ENCODE assay signal across 14 cellular contexts in the genomic region with DNA sequence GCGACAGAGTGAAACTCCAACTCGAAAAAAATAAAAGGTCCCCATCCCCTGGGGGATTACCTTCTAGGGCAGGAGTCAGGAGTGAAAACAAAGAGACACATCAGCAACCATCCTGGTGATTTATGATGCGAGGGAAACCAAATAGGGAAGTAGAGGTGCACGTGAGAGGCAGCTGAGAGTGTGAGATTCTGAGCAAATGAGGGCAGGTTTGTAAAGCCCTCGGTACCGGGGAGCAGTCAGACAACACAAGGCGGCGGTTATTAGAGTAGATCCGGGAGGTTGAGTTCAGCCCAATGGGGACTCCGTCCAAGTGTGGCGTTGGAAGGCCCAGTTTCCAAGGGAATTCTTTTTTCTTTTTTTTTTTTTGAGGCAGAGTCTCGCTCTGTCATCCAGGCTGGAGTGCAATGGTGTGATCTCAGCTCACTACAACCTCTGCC. TPM values are rescaled to one million over a fixed set of nuclear protein-coding genes. Genes with fewer than 3 reads are reported as not detected.
DNase-seq lines count a peak whose midpoint lies in the region; ATAC-seq, FAIRE-seq and TF ChIP-seq lines count a peak whose summit lies in the region.
"Had no signal": no experiment of that assay in that cellular context is flagged by ENCODE, and none has a peak within 500 bp of the region (broad histone marks: within the 10 kb centered on the region; RNA-seq: fewer than 3 reads in every experiment).

No MANE protein-coding gene starts in this region.

- FAIRE-seq in GM12892 (lab: Jason Lieb, UNC), result peak; percentile 27
- FAIRE-seq: RCC 7860 had no signal

- POLR2A ChIA-PET in activated B cell treated with CpG ODN at 0.5 μM for 24 hours (lab: Charles Lee), result interaction anchor here (0.6 to 1.5 kb wide), 8 partner anchors 11 to 678 kb away, joined by 3 to 12 read pairs (median 4); partner anchors contain the start of gene SLC25A19
- POLR2A ChIA-PET in activated CD4-positive, alpha-beta T cell treated with anti-CD3 and anti-CD28 coated beads for 36 hours (lab: Charles Lee), result no interaction called here

- peak overlapping the region; percentile 49 for H3K4me2 ChIP-seq in BLaER1

- H3K4me1 Mint-ChIP-seq in activated B cell treated with CpG ODN at 0.5 μM for 24 hours, result peaks cover 14% of the 10 kb centered on the region
- H3K4me1 Mint-ChIP-seq in activated CD4-positive, alpha-beta T cell treated with anti-CD3 and anti-CD28 coated beads for 36 hours, result no peaks in the 10 kb centered on the region
- H3K4me1 Mint-ChIP-seq: activated naive CD4-positive, alpha-beta T cell treated with anti-CD3 and anti-CD28 coated beads, Interleukin-2, amount 10 ng/mL, durations not matched to agents 7 days and 5 days; stimulated activated naive CD8-positive, alpha-beta T cell treated with anti-CD3 and anti-CD28 coated beads, Interleukin-15, amount 100 ng/mL, for 72 hours had no signal

- no peak overlapping the region for H3K4me3 ChIP-seq in BLaER1

- no peaks in the 10 kb centered on the region for H3K27me3 ChIP-seq in BLaER1

- H3K36me3 Mint-ChIP-seq in activated B cell treated with CpG ODN at 0.5 μM for 24 hours (ENCODE audit: low read depth), result no peaks in the 10 kb centered on the region
- H3K36me3 Mint-ChIP-seq in activated CD4-positive, alpha-beta T cell treated with anti-CD3 and anti-CD28 coated beads for 36 hours (ENCODE audit: low read depth), result no peaks in the 10 kb centered on the region

- TF ChIP-seq POLR2A in GM12892 (IDR thresholded peaks at IDR 0.05; ENCODE audit: low read depth, low read length), result no peak

- H3K27ac Mint-ChIP-seq in activated B cell treated with CpG ODN at 0.5 μM for 24 hours, result peak overlapping the region; percentile 57
- H3K27ac Mint-ChIP-seq in activated CD4-positive, alpha-beta T cell treated with anti-CD3 and anti-CD28 coated beads for 36 hours, result no peak overlapping the region
- H3K27ac Mint-ChIP-seq: activated naive CD4-positive, alpha-beta T cell treated with anti-CD3 and anti-CD28 coated beads, Interleukin-2, amount 10 ng/mL, durations not matched to agents 7 days and 5 days; stimulated activated naive CD8-positive, alpha-beta T cell treated with anti-CD3 and anti-CD28 coated beads, Interleukin-15, amount 100 ng/mL, for 72 hours had no signal

- intact Hi-C loops in activated B cell treated with CpG ODN at 0.5 μM for 24 hours (cut with micrococcal nuclease), result no loop called here
- intact Hi-C loops in activated CD4-positive, alpha-beta T cell treated with anti-CD3 and anti-CD28 coated beads for 36 hours (cut with DNase I, micrococcal nuclease), result no loop called here

- ATAC-seq in activated B cell treated with CpG ODN at 0.5 μM for 24 hours (ENCODE audit: low read depth) (peak; percentile 77), GM18907 (IDR thresholded peaks at IDR 0.05; ENCODE audit: unreplicated experiment) (no peak), HG02588 (IDR thresholded peaks at IDR 0.05; ENCODE audit: unreplicated experiment) (no peak)
- no peak for ATAC-seq in activated CD4-positive, alpha-beta T cell treated with anti-CD3 and anti-CD28 coated beads for 36 hours
- ATAC-seq: stimulated activated naive CD8-positive, alpha-beta T cell treated with anti-CD3 and anti-CD28 coated beads, Interleukin-15, amount 100 ng/mL, for 72 hours had no signal

- no peak for TF ChIP-seq CTCF in activated B cell treated with CpG ODN at 0.5 μM for 24 hours (IDR thresholded peaks at IDR 0.05)

- no peaks in the 10 kb centered on the region for H4K20me1 ChIP-seq in BLaER1

- peaks cover 10% of the 10 kb centered on the region; the same call in 1 of the 2 replicates for H3K36me3 ChIP-seq in BLaER1

- H3K4me3 Mint-ChIP-seq in activated B cell treated with CpG ODN at 0.5 μM for 24 hours, result peak overlapping the region; percentile 1
- no peak overlapping the region for H3K4me3 Mint-ChIP-seq in activated CD4-positive, alpha-beta T cell treated with anti-CD3 and anti-CD28 coated beads for 36 hours
- H3K4me3 Mint-ChIP-seq: activated naive CD4-positive, alpha-beta T cell treated with anti-CD3 and anti-CD28 coated beads, Interleukin-2, amount 10 ng/mL, durations not matched to agents 7 days and 5 days; stimulated activated naive CD8-positive, alpha-beta T cell treated with anti-CD3 and anti-CD28 coated beads, Interleukin-15, amount 100 ng/mL, for 72 hours had no signal

- H3K9me3 ChIP-seq in BLaER1, result no peaks in the 10 kb centered on the region

- no peaks in the 10 kb centered on the region for H3K9me3 Mint-ChIP-seq in activated B cell treated with CpG ODN at 0.5 μM for 24 hours
- H3K9me3 Mint-ChIP-seq in activated CD4-positive, alpha-beta T cell treated with anti-CD3 and anti-CD28 coated beads for 36 hours (ENCODE audit: low read depth), result no peaks in the 10 kb centered on the region
- H3K9me3 Mint-ChIP-seq: activated naive CD4-positive, alpha-beta T cell treated with anti-CD3 and anti-CD28 coated beads, Interleukin-2, amount 10 ng/mL, durations not matched to agents 7 days and 5 days; stimulated activated naive CD8-positive, alpha-beta T cell treated with anti-CD3 and anti-CD28 coated beads, Interleukin-15, amount 100 ng/mL, for 72 hours had no signal

- DNase-seq in GM12892 (ENCODE audit: insufficient read length) (peak; percentile 31), NCI-H1417 (lab: John Stamatoyannopoulos, UW) (peak; percentile 26 to 92 (median 72)), activated B cell treated with CpG ODN at 0.5 μM for 24 hours (no peak), DMS53 (lab: John Stamatoyannopoulos, UW) (no peak)
- no peak for DNase-seq in activated CD4-positive, alpha-beta T cell treated with anti-CD3 and anti-CD28 coated beads for 36 hours
- DNase-seq: activated naive CD4-positive, alpha-beta T cell treated with anti-CD3 and anti-CD28 coated beads, Interleukin-2, amount 10 ng/mL, durations not matched to agents 7 days and 5 days; NCI-H2029; stimulated activated CD4-positive, alpha-beta T cell treated with anti-CD3 and anti-CD28 coated beads, Interleukin-4, amount 100 ng/mL, for 24 hours; stimulated activated naive CD8-positive, alpha-beta T cell treated with anti-CD3 and anti-CD28 coated beads, Interleukin-15, amount 100 ng/mL, for 72 hours; T1000 had no signal

- no peak overlapping the region for H3K27ac ChIP-seq in BLaER1

- H3K4me1 ChIP-seq in BLaER1, result peaks cover 14% of the 10 kb centered on the region

- no peaks in the 10 kb centered on the region for H3K27me3 Mint-ChIP-seq in activated B cell treated with CpG ODN at 0.5 μM for 24 hours
- no peaks in the 10 kb centered on the region for H3K27me3 Mint-ChIP-seq in activated CD4-positive, alpha-beta T cell treated with anti-CD3 and anti-CD28 coated beads for 36 hours
- H3K27me3 Mint-ChIP-seq: stimulated activated naive CD8-positive, alpha-beta T cell treated with anti-CD3 and anti-CD28 coated beads, Interleukin-15, amount 100 ng/mL, for 72 hours had no signal

- H3K9ac ChIP-seq in BLaER1, result no peak overlapping the region

- CTCF ChIA-PET in activated B cell treated with CpG ODN at 0.5 μM for 24 hours (lab: Charles Lee), result interaction anchor here (0.6 to 5.3 kb wide), 4 partner anchors 12 to 105 kb away, joined by 3 to 22 read pairs (median 4); no protein-coding TSS in a partner anchor
- CTCF ChIA-PET in activated CD4-positive, alpha-beta T cell treated with anti-CD3 and anti-CD28 coated beads for 36 hours (lab: Charles Lee), result interaction anchor here (1.1 to 5.3 kb wide), 2 partner anchors 12 to 29 kb away, joined by 3 to 47 read pairs; no protein-coding TSS in a partner anchor

RNA-seq across cellular contexts. Expression of gene ARMC7, which starts 7.4 kb away (rescaled TPM):
- polyA plus RNA-seq in GM12892 (2012; ENCODE audit: missing spikeins), result 4.8 TPM
- 11.8 and 15.4 TPM in 2 replicates for total RNA-seq in activated B cell treated with CpG ODN at 0.5 μM for 24 hours
- 1 to 10 TPM; 6.7 to 7.7 TPM for total RNA-seq in activated CD4-positive, alpha-beta T cell treated with anti-CD3 and anti-CD28 coated beads for 36 hours

RNA-seq across cellular contexts. Expression of gene SLC16A5, which starts 14.6 kb away (rescaled TPM):
- polyA plus RNA-seq in GM12892 (2012; ENCODE audit: missing spikeins), result 1.0 TPM
- total RNA-seq in activated B cell treated with CpG ODN at 0.5 μM for 24 hours, result 4.9 and 5.7 TPM in 2 replicates
- 1 to 10 TPM; 6.0 to 6.5 TPM for total RNA-seq in activated CD4-positive, alpha-beta T cell treated with anti-CD3 and anti-CD28 coated beads for 36 hours

RNA-seq across cellular contexts. Expression of gene NT5C, which starts 29.1 kb away (rescaled TPM):
- 33.8 TPM for polyA plus RNA-seq in GM12892 (2012; ENCODE audit: missing spikeins)
- 95.0 and 98.2 TPM in 2 replicates for total RNA-seq in activated B cell treated with CpG ODN at 0.5 μM for 24 hours
- total RNA-seq in activated CD4-positive, alpha-beta T cell treated with anti-CD3 and anti-CD28 coated beads for 36 hours, result 10 to 100 TPM; 51.7 to 61.5 TPM

RNA-seq across cellular contexts. Expression of gene JPT1, which starts 51.9 kb away (rescaled TPM):
- 218 TPM for polyA plus RNA-seq in GM12892 (2012; ENCODE audit: missing spikeins)
- total RNA-seq in activated B cell treated with CpG ODN at 0.5 μM for 24 hours, result 70.5 and 72.9 TPM in 2 replicates
- 100 to 1,000 TPM; 234 to 238 TPM for total RNA-seq in activated CD4-positive, alpha-beta T cell treated with anti-CD3 and anti-CD28 coated beads for 36 hours

RNA-seq across cellular contexts. Expression of gene KCTD2, which starts 55.4 kb away (rescaled TPM):
- 9.9 TPM for polyA plus RNA-seq in GM12892 (2012; ENCODE audit: missing spikeins)
- 19.5 and 20.2 TPM in 2 replicates for total RNA-seq in activated B cell treated with CpG ODN at 0.5 μM for 24 hours
- total RNA-seq in activated CD4-positive, alpha-beta T cell treated with anti-CD3 and anti-CD28 coated beads for 36 hours, result 10 to 100 TPM; 15.3 to 16.7 TPM

Comparison
In these comparisons a context has a peak if more than half of its experiments do, and no peak if none do; other contexts are left out.
1. DNase-seq: peak in GM12892 (single experiment) and NCI-H1417 (3 of 3); none in activated B cell treated with CpG ODN at 0.5 μM for 24 hours (single experiment), DMS53 (single experiment) and activated CD4-positive, alpha-beta T cell treated with anti-CD3 and anti-CD28 coated beads for 36 hours (single experiment).